ENCODE assay signal across 1 cellular context in the genomic region with DNA sequence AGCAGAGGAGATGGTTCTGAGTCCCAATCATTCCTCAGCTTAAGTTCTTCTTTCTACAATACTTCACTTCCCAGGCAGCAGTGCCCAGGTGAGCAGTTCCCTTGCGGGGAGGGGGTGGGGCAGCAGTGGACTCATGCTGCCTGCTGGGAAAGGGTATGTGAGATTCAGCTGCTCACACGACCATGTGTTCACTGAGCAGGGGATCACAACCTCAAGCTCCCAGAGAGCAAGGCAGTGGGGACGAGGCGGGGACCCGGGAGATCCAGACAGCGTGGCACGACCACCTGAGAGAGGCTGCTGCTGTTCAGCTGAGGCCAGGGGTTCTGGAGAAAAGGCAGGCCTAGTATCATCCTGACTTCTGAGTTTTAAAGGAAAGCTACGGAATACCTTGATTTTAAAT.
TF ChIP-seq lines count a peak whose summit lies in the region.

No MANE protein-coding gene starts in this region.

TF ChIP-seq in H1, 55 proteins besides CTCF, POLR2A, EP300 and RAD21:
- TF ChIP-seq GTF2F1 (IDR thresholded peaks at IDR 0.05; ENCODE audit: borderline replicate concordance, low read depth, low read length) (no peak), RNF2 (IDR thresholded peaks at IDR 0.05; ENCODE audit: borderline replicate concordance, low read depth, low read length, missing control alignments, poor library complexity, severe bottlenecking) (no peak), TAF1 (IDR thresholded peaks at IDR 0.05; ENCODE audit: low read depth, low read length) (no peak), BCL11A (IDR thresholded peaks at IDR 0.05; ENCODE audit: low read depth in 2 of 2, low read length in 2 of 2) (no peak), FOSL1 (IDR thresholded peaks at IDR 0.05; ENCODE audit: insufficient read depth, low read depth, low read length) (no peak)
- TF ChIP-seq, protein P1, sequence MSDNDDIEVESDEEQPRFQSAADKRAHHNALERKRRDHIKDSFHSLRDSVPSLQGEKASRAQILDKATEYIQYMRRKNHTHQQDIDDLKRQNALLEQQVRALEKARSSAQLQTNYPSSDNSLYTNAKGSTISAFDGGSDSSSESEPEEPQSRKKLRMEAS (IDR thresholded peaks at IDR 0.05): peak; percentile 55
TF ChIP-seq in H1: peak in this region for 1.
